Comparison of ENCODE assay signal across 8 cellular contexts in genomic region chr18:32019944-32020625, GRCh38. TPM values are rescaled to one million over a fixed set of nuclear protein-coding genes. Genes with fewer than 3 reads are reported as not detected.
DNase-seq lines count a peak whose midpoint lies in the region; ATAC-seq and TF ChIP-seq lines count a peak whose summit lies in the region.
"Not testable (repeated sequence)": the region's sequence is repeated elsewhere in the genome, so short reads cannot be mapped to it uniquely, and the experiment has no call there.
"Had no signal": no experiment of that assay in that cellular context is flagged by ENCODE, and none has a peak within 500 bp of the region (broad histone marks: within the 10 kb centered on the region; RNA-seq: fewer than 3 reads in every experiment).

No MANE protein-coding gene starts in this region.

- H3K27ac Mint-ChIP-seq in central memory CD8-positive, alpha-beta T cell (ENCODE audit: low read depth), result peak overlapping the region; percentile 99

- POLR2A ChIA-PET in HCT116 (lab: Charles Lee), result interaction anchor here (0.5 to 1.1 kb wide), 3 partner anchors 8 to 77 kb away, joined by 3 to 4 read pairs (median 3); partner anchors contain the start of genes RNF138 and TRAPPC8

- H3K36me3 ChIP-seq in HCT116 (ENCODE audit: control insufficient read depth in 1 of 2, insufficient read depth in 2 of 2, low read length in 2 of 2); iPS-18a (ENCODE audit: control insufficient read depth, low read depth, low read length); neutrophil: not testable (repeated sequence)

- CTCF ChIA-PET in HCT116 (lab: Charles Lee), result interaction anchor here (1.6 kb wide), 1 partner anchor 52 kb away, joined by 5 read pairs; no protein-coding TSS in a partner anchor

- RAD21 ChIA-PET in HCT116 (lab: Charles Lee; ENCODE audit: low non-redundant PET in 1 of 2, low total read pairs in 2 of 2, uncharacterized antibody in 2 of 2, unreplicated experiment in 2 of 2), result not testable (repeated sequence)

- not testable (repeated sequence) for H3K9me3 Mint-ChIP-seq in central memory CD8-positive, alpha-beta T cell

- not testable (repeated sequence) for H4K20me1 ChIP-seq in HCT116 (ENCODE audit: insufficient read depth)

- H3K9me3 ChIP-seq in HCT116 (ENCODE audit: control insufficient read depth in 1 of 2, insufficient read depth in 1 of 2, low read depth in 1 of 2, low read length in 2 of 2); iPS-18a (ENCODE audit: control insufficient read depth, low read depth, low read length); neutrophil: not testable (repeated sequence)

- H3K9ac ChIP-seq in HCT116 (ENCODE audit: low read length), result peak overlapping the region; percentile 77; the same call in 1 of the 2 replicates
- H3K9ac ChIP-seq in iPS-18a (ENCODE audit: low read length), result not testable (repeated sequence)

- not testable (repeated sequence) for TF ChIP-seq POLR2A in HCT116 (IDR thresholded peaks at IDR 0.05; ENCODE audit: borderline replicate concordance, extremely low read depth, insufficient read depth, insufficient read length)

- not testable (repeated sequence) for H3K27me3 ChIP-seq in HCT116 (ENCODE audit: insufficient read depth, low read length); neutrophil
- peaks cover 18% of the 10 kb centered on the region for H3K27me3 ChIP-seq in iPS-18a (ENCODE audit: control insufficient read depth, insufficient read depth, low read length)

- TF ChIP-seq CTCF in HCT116 (IDR thresholded peaks at IDR 0.05 in 2 of 3, conservative IDR thresholded peaks at IDR 0.05 in 1 of 3; ENCODE audit: borderline replicate concordance in 1 of 3, insufficient read depth in 1 of 3, low read depth in 2 of 3, low read length in 2 of 3); neutrophil (IDR thresholded peaks at IDR 0.05): not testable (repeated sequence)

- H3K27ac ChIP-seq in HCT116 (ENCODE audit: low read depth, low read length); iPS-18a (ENCODE audit: low read length): not testable (repeated sequence)
- peak overlapping the region; percentile 82 for H3K27ac ChIP-seq in neutrophil

- DNase-seq in HCT116 (ENCODE audit: low read depth, low spot score), result not testable (repeated sequence)
- peak in 4 of 5 experiments; percentile 10 to 86 (median 26) for DNase-seq in T-helper 2 cell
- peak; percentile 70 to 74 for DNase-seq in activated T-cell treated with anti-CD3 and anti-CD28 coated beads, Interleukin-2, amount 50 U/mL, for 48 hours
- peak; percentile 37 to 71 for DNase-seq in central memory CD8-positive, alpha-beta T cell (ENCODE audit: low spot score in 2 of 2)
- DNase-seq in stimulated activated CD8-positive, alpha-beta memory T cell treated with anti-CD3 and anti-CD28 coated beads, Interleukin-12 subunit alpha, Interleukin-12 subunit beta, amount 100 ng/mL, for 1 hour (ENCODE audit: low read depth), result peak; percentile 21

- not testable (repeated sequence) for H3K27me3 Mint-ChIP-seq in central memory CD8-positive, alpha-beta T cell

- H2AFZ ChIP-seq in HCT116 (ENCODE audit: low read depth, low read length, poor library complexity, severe bottlenecking), result not testable (repeated sequence)

- not testable (repeated sequence) for H3K79me2 ChIP-seq in HCT116 (ENCODE audit: insufficient read depth, low read length)

- ATAC-seq in HCT116, result not testable (repeated sequence)
- ATAC-seq in central memory CD8-positive, alpha-beta T cell (replicated peaks; ENCODE audit: extremely low read depth, poor library complexity, severe bottlenecking), result peak; percentile 39

- peaks cover 41% of the 10 kb centered on the region for H3K36me3 Mint-ChIP-seq in central memory CD8-positive, alpha-beta T cell (ENCODE audit: insufficient read depth)

- not testable (repeated sequence) for BruUV-seq in HCT116 (replicated peaks; lab: Mats Ljungman, UMichigan)

- H3K4me3 Mint-ChIP-seq in central memory CD8-positive, alpha-beta T cell, result peak overlapping the region; percentile 100

- not testable (repeated sequence) for TF ChIP-seq RAD21 in HCT116 (IDR thresholded peaks at IDR 0.05; ENCODE audit: low read depth)

- peaks cover 12 to 36% of the 10 kb centered on the region in 2 experiments for H3K4me1 ChIP-seq in HCT116 (ENCODE audit: control insufficient read depth in 1 of 2, insufficient read depth in 2 of 2, low read length in 2 of 2)
- H3K4me1 ChIP-seq in iPS-18a (ENCODE audit: control insufficient read depth, low read depth, low read length), result peaks cover 10% of the 10 kb centered on the region
- H3K4me1 ChIP-seq in neutrophil (ENCODE audit: control insufficient read depth in 1 of 2, insufficient read depth in 1 of 2, low read depth in 1 of 2, low read length in 1 of 2), result peaks cover 20% of the 10 kb centered on the region in 2 experiments

- H3K9me2 ChIP-seq in HCT116 (ENCODE audit: insufficient read depth), result not testable (repeated sequence)

- intact Hi-C loops in HCT116 (cut with micrococcal nuclease), result loop anchor here (2.0 to 5.0 kb wide), 2 partner anchors 73 to 78 kb away; partner anchors contain the start of gene TRAPPC8

- H3K4me2 ChIP-seq in HCT116 (ENCODE audit: low read length), result peak overlapping the region; percentile 100

- H3K4me3 ChIP-seq in HCT116 (replicated peaks in 1 of 2; ENCODE audit: low read depth in 1 of 2, low read length in 2 of 2), result peak overlapping the region; percentile 69 to 78
- peak overlapping the region; percentile 75 for H3K4me3 ChIP-seq in iPS-18a (ENCODE audit: low read length)
- peak overlapping the region; percentile 72 to 79 for H3K4me3 ChIP-seq in neutrophil (ENCODE audit: low read depth in 1 of 2, low read length in 1 of 2)

- H3K4me1 Mint-ChIP-seq in central memory CD8-positive, alpha-beta T cell, result peaks cover 59% of the 10 kb centered on the region

RNA-seq across cellular contexts. Expression of gene RNF125, which starts 1.5 kb away (rescaled TPM):
- 7.4 TPM for total RNA-seq in HCT116 (2021; ENCODE audit: unreplicated experiment)
- 3.6 and 4.5 TPM in 2 replicates for polyA plus RNA-seq in HCT116 (2012)
- total RNA-seq: SJSA1 had no signal
